21 cellular contexts compared by ENCODE assay signal in the genomic region with DNA sequence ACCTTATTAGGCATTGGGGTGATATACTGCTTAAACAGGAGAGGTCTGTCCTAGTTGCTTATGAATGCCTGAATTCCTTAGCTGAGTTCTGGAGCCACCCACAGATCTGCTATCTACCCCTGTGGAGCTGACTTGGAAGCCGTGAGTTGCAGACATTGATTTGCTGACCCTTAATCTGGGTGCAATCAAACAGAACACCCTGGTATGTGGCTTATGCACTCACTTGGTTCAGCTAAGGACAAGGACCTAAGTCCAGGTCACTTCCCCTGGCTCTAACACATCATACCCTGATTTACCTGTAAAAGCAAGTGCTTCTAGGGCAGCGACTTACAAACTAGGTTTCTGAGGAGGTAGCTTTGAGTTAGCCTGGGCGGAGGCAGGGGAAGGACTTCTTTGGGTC. TPM values are rescaled to one million over a fixed set of nuclear protein-coding genes. Genes with fewer than 3 reads are reported as not detected.
"Had no signal": no experiment of that assay in that cellular context is flagged by ENCODE, and none has a peak within 500 bp of the region (broad histone marks: within the 10 kb centered on the region; RNA-seq: fewer than 3 reads in every experiment).

No MANE protein-coding gene starts in this region.

- H3K36me3 ChIP-seq: SJSA1 had no signal

- H3K9me3 ChIP-seq: SJSA1 had no signal

- H3K27ac ChIP-seq: SJSA1, SK-N-MC had no signal

- H3K4me1 ChIP-seq: SJSA1 had no signal

- H3K4me3 ChIP-seq: SJSA1, SK-N-MC had no signal

- H3K27me3 ChIP-seq: SJSA1 had no signal

- DNase-seq: KBM-7, MV-4-11, NCI-H1048, NCI-H1105, NCI-H1417 treated with DMSO at 0.1 percent for 48 hours, NCI-H146, NCI-H1694 treated with DMSO at 0.1 percent for 48 hours, NCI-H1930, NCI-H2081, NCI-H2107, NCI-H2227 treated with DMSO at 0.1 percent for 48 hours, NCI-H510A, NCI-H524 treated with DMSO at 0.1 percent for 48 hours, NCI-H69, NCI-H774, Right ventricle myocardium superior, RPMI8226, SIG-M5 had no signal

RNA-seq across cellular contexts. Expression of a gene that starts 41.6 kb away (rescaled TPM):
- total RNA-seq: MCF 10A had no signal
